In the genomic region with DNA sequence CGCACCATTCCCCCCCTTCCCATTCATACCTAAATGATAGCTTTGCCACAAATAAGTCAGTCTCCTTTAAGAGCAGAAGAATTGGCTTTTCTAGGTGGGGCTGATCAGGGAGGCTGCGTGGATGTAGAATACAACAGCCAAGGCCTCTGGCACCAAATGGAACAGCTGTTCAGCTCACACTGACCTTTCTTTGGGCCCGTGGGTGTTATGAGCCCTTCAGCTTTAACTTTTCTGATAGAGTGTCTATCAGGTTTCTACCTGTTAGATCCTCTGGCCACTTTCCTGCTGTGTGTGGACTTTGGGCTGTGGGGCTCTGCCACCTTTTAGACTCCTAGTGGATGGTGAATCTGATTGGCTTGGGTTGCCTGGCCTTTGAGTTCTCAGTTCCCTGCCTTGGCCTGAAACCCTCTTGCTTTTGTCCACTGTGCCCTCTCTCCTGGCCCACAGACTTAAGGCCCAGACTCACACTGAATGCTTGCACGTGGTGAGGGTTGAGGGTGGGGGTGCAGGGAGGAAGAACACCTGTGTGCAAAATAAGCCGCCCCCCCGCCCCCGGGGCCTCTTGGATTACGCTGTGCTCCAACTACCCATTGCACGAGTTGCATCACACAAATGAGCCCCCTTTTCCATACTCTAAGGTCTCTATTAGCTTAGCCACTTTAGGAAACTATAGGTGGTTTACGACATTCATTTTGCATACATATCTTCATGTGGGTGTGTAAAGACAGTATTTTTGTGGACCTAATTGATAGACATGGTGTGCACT, we compare ENCODE assay signal across 1 cellular context.
TF ChIP-seq lines count a peak whose summit lies in the region.

No MANE protein-coding gene starts in this region.

TF ChIP-seq in GM12878, 131 proteins besides CTCF, POLR2A, EP300 and RAD21:
- TF ChIP-seq ZNF687 (IDR thresholded peaks at IDR 0.05) (peak; percentile 24; the same call in 1 of the 2 replicates), ETV6 (conservative IDR thresholded peaks at IDR 0.05 in 1 of 2, IDR thresholded peaks at IDR 0.05 in 1 of 2; ENCODE audit: borderline replicate concordance in 1 of 2, low read depth in 1 of 2) (0 out of 4 replicates have a peak, but pooled peaks of 1 of the 2 experiments have one; percentile 16), SPI1 (IDR thresholded peaks at IDR 0.05; ENCODE audit: borderline replicate concordance, insufficient read depth, low read depth, low read length) (peak; percentile 18; the same call in 1 of the 2 replicates), ZZZ3 (IDR thresholded peaks at IDR 0.05; ENCODE audit: control insufficient read depth, insufficient read length, low read depth) (no peak), PAX5 (IDR thresholded peaks at IDR 0.05; ENCODE audit: borderline replicate concordance, low read depth, low read length) (no peak), CREM (IDR thresholded peaks at IDR 0.05; ENCODE audit: low read depth) (0 out of 2 replicates have a peak, but pooled peaks have one; percentile 4), BHLHE40 (IDR thresholded peaks at IDR 0.05; ENCODE audit: borderline replicate concordance in 1 of 2, low read depth in 2 of 2, low read length in 1 of 2) (peak in 1 of 2 experiments; percentile 32; a peak in 1 of 4 replicates), TCF3 (IDR thresholded peaks at IDR 0.05; ENCODE audit: borderline replicate concordance, insufficient read depth, low read depth, low read length) (0 out of 2 replicates have a peak, but pooled peaks have one; percentile 19), SIN3A (IDR thresholded peaks at IDR 0.05; ENCODE audit: low read depth, low read length) (0 out of 2 replicates have a peak, but pooled peaks have one; percentile 11)
